Comparison of ENCODE assay signal across 1 cellular context in genomic region chr12:132718644-132719043, GRCh38.
TF ChIP-seq lines count a peak whose summit lies in the region.

No MANE protein-coding gene starts in this region.

TF ChIP-seq in WTC11, 78 proteins besides CTCF, POLR2A, EP300 and RAD21 (continued from another document):
- no peak for TF ChIP-seq E2F5 (CRISPR knock-in tag; IDR thresholded peaks at IDR 0.05)
- TF ChIP-seq FOXK1 (CRISPR knock-in tag; IDR thresholded peaks at IDR 0.05) = no peak
